4 cellular contexts compared by ENCODE assay signal in the genomic region with DNA sequence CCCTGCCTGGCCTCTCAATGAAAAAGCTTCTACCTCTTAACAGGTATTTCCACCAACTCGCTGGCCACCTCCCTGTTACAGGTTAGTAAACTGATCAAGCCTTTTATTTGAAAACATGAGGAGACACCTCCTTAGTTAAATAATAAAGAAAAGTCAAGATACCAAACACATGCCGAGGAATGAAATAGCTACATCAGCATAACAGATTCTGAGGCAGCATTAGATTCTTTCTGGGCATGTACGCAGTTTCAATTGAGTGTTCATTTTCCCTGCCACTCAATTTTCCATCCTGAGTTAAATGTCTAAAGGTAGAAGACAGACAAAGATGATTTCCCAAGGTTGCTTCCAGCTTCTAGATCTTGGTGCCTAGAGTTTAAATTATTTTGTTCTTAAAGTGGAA.
TF ChIP-seq lines count a peak whose summit lies in the region.

No MANE protein-coding gene starts in this region.

TF ChIP-seq in SK-N-SH, 30 proteins besides CTCF, POLR2A, EP300 and RAD21 (continues in another document):
- TF ChIP-seq NRF1 (IDR thresholded peaks at IDR 0.05; ENCODE audit: low read depth, low read length) (no peak), ELF1 (IDR thresholded peaks at IDR 0.05) (no peak), TAF1 (IDR thresholded peaks at IDR 0.05; ENCODE audit: borderline replicate concordance, low read depth, low read length) (no peak), RXRA (IDR thresholded peaks at IDR 0.05; ENCODE audit: borderline replicate concordance, low read depth) (no peak), FOXJ3 (CRISPR knock-in tag; IDR thresholded peaks at IDR 0.05) (no peak), MEF2A (IDR thresholded peaks at IDR 0.05; ENCODE audit: borderline replicate concordance, low read depth) (no peak), SMC3 (IDR thresholded peaks at IDR 0.05; ENCODE audit: low read depth, low read length) (no peak), POLR2AphosphoS5 (IDR thresholded peaks at IDR 0.05; ENCODE audit: low read depth, low read length) (no peak), FOXM1 (IDR thresholded peaks at IDR 0.05; ENCODE audit: low read depth) (no peak), TEAD4 (IDR thresholded peaks at IDR 0.05; ENCODE audit: borderline replicate concordance, insufficient read depth) (no peak), SIN3A (IDR thresholded peaks at IDR 0.05; ENCODE audit: borderline replicate concordance, low read depth, low read length) (no peak), EZH2phosphoT487 (IDR thresholded peaks at IDR 0.05; ENCODE audit: borderline replicate concordance, low read depth) (no peak), NFIC (IDR thresholded peaks at IDR 0.05; ENCODE audit: borderline replicate concordance) (no peak), GABPA (IDR thresholded peaks at IDR 0.05; ENCODE audit: low read depth) (no peak), FOSL2 (IDR thresholded peaks at IDR 0.05; ENCODE audit: borderline replicate concordance, low read depth) (no peak), MXI1 (IDR thresholded peaks at IDR 0.05; ENCODE audit: low read depth, low read length) (no peak)
- TF ChIP-seq, protein P1, sequence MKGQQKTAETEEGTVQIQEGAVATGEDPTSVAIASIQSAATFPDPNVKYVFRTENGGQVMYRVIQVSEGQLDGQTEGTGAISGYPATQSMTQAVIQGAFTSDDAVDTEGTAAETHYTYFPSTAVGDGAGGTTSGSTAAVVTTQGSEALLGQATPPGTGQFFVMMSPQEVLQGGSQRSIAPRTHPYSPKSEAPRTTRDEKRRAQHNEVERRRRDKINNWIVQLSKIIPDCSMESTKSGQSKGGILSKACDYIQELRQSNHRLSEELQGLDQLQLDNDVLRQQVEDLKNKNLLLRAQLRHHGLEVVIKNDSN (IDR thresholded peaks at IDR 0.05; ENCODE audit: borderline replicate concordance, low read depth) = no peak
- TF ChIP-seq, protein P2, sequence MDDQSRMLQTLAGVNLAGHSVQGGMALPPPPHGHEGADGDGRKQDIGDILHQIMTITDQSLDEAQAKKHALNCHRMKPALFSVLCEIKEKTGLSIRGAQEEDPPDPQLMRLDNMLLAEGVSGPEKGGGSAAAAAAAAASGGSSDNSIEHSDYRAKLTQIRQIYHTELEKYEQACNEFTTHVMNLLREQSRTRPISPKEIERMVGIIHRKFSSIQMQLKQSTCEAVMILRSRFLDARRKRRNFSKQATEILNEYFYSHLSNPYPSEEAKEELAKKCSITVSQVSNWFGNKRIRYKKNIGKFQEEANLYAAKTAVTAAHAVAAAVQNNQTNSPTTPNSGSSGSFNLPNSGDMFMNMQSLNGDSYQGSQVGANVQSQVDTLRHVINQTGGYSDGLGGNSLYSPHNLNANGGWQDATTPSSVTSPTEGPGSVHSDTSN (IDR thresholded peaks at IDR 0.05) = no peak

TF ChIP-seq in SK-N-SH treated with all-trans-retinoic acid at 6 μM for 48 hours, 23 proteins besides CTCF, POLR2A, EP300 and RAD21 (continues in another document):
- TF ChIP-seq ISL1 (CRISPR knock-in tag; IDR thresholded peaks at IDR 0.05) (no peak), ZNF70 (CRISPR knock-in tag; IDR thresholded peaks at IDR 0.05) (no peak), PPARA (CRISPR knock-in tag; IDR thresholded peaks at IDR 0.05; ENCODE audit: borderline replicate concordance) (no peak), GLIS3 (CRISPR knock-in tag; IDR thresholded peaks at IDR 0.05) (no peak), ZFP30 (CRISPR knock-in tag; IDR thresholded peaks at IDR 0.05) (no peak), ZC3H10 (CRISPR knock-in tag; IDR thresholded peaks at IDR 0.05) (no peak), SNAI2 (CRISPR knock-in tag; IDR thresholded peaks at IDR 0.05) (no peak), TCF4 (CRISPR knock-in tag; IDR thresholded peaks at IDR 0.05; ENCODE audit: borderline replicate concordance) (no peak)
- TF ChIP-seq, protein P3, sequence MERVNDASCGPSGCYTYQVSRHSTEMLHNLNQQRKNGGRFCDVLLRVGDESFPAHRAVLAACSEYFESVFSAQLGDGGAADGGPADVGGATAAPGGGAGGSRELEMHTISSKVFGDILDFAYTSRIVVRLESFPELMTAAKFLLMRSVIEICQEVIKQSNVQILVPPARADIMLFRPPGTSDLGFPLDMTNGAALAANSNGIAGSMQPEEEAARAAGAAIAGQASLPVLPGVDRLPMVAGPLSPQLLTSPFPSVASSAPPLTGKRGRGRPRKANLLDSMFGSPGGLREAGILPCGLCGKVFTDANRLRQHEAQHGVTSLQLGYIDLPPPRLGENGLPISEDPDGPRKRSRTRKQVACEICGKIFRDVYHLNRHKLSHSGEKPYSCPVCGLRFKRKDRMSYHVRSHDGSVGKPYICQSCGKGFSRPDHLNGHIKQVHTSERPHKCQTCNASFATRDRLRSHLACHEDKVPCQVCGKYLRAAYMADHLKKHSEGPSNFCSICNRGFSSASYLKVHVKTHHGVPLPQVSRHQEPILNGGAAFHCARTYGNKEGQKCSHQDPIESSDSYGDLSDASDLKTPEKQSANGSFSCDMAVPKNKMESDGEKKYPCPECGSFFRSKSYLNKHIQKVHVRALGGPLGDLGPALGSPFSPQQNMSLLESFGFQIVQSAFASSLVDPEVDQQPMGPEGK (CRISPR knock-in tag; IDR thresholded peaks at IDR 0.05; ENCODE audit: borderline replicate concordance) = no peak
- TF ChIP-seq, protein P4, sequence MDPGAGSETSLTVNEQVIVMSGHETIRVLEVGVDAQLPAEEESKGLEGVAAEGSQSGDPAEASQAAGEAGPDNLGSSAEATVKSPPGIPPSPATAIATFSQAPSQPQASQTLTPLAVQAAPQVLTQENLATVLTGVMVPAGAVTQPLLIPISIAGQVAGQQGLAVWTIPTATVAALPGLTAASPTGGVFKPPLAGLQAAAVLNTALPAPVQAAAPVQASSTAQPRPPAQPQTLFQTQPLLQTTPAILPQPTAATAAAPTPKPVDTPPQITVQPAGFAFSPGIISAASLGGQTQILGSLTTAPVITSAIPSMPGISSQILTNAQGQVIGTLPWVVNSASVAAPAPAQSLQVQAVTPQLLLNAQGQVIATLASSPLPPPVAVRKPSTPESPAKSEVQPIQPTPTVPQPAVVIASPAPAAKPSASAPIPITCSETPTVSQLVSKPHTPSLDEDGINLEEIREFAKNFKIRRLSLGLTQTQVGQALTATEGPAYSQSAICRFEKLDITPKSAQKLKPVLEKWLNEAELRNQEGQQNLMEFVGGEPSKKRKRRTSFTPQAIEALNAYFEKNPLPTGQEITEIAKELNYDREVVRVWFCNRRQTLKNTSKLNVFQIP (CRISPR knock-in tag; IDR thresholded peaks at IDR 0.05; ENCODE audit: borderline replicate concordance, low read depth) = no peak

TF ChIP-seq in IMR-90, 13 proteins besides CTCF, POLR2A, EP300 and RAD21:
- TF ChIP-seq MAFK (IDR thresholded peaks at IDR 0.05; ENCODE audit: low read depth, low read length) (peak; percentile 72), CEBPB (IDR thresholded peaks at IDR 0.05; ENCODE audit: low read depth, low read length) (no peak)
TF ChIP-seq in IMR-90: peak in this region for 1.

TF ChIP-seq in H1, 55 proteins besides CTCF, POLR2A, EP300 and RAD21:
- TF ChIP-seq GABPA (IDR thresholded peaks at IDR 0.05; ENCODE audit: borderline replicate concordance, insufficient read depth, low read length) (no peak), NANOG (IDR thresholded peaks at IDR 0.05; ENCODE audit: insufficient read depth, low read depth, low read length, poor library complexity, severe bottlenecking) (no peak), KDM4A (IDR thresholded peaks at IDR 0.05; ENCODE audit: low read depth, low read length, severe bottlenecking) (no peak)
TF ChIP-seq in H1: peak in this region for 0.
